4 cellular contexts compared by ENCODE assay signal in the genomic region with DNA sequence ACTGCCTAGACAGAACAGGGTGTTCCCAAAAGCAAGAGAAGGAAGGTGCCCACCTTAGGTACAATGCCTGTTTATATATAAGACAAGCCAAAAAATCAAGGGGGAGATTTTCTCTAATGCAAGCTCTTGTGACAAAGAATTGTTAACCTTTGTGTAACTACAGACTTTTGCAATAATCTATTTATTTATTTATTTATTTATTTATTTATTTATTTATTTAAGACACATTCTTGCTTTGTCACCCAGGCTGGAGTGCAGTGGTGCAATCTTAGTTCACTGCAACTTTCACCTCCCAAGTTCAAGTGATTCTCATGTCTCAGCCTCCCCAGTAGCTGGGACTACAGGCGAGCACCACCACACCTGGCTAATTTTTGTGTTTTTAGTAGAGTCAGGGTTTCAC. TPM values are rescaled to one million over a fixed set of nuclear protein-coding genes. Genes with fewer than 3 reads are reported as not detected.
DNase-seq lines count a peak whose midpoint lies in the region; ATAC-seq, FAIRE-seq and TF ChIP-seq lines count a peak whose summit lies in the region.
"Not testable (repeated sequence)": the region's sequence is repeated elsewhere in the genome, so short reads cannot be mapped to it uniquely, and the experiment has no call there.
"Had no signal": no experiment of that assay in that cellular context is flagged by ENCODE, and none has a peak within 500 bp of the region (broad histone marks: within the 10 kb centered on the region; RNA-seq: fewer than 3 reads in every experiment).

No MANE protein-coding gene starts in this region.

- H3K4me1 ChIP-seq in A549; HEK293 (ENCODE audit: control insufficient read depth, insufficient read depth, low read length): not testable (repeated sequence)
- H3K4me1 ChIP-seq in K562 (replicated peaks in 1 of 2; ENCODE audit: control insufficient read depth in 2 of 2, insufficient read depth in 2 of 2, low read length in 2 of 2) = peaks cover 0 to 16% of the 10 kb centered on the region in 2 experiments; a peak in 3 of 5 replicates

- not testable (repeated sequence) for H3K9ac ChIP-seq in K562 (ENCODE audit: insufficient read depth in 1 of 2, low read depth in 2 of 2, low read length in 2 of 2)

- BruUV-seq in K562 (replicated peaks; lab: Mats Ljungman, UMichigan) = not testable (repeated sequence)

- in situ Hi-C loops in K562 (cut with MboI) = not testable (repeated sequence)

- H3K79me2 ChIP-seq in K562 (ENCODE audit: control insufficient read depth, insufficient read depth, low read length) = not testable (repeated sequence)

- DNase-seq in A549 (ENCODE audit: low read depth in 1 of 2, low spot score in 1 of 2); K562 (ENCODE audit: extremely low read depth in 1 of 4, low spot score in 3 of 4): not testable (repeated sequence)

- FAIRE-seq in A549 (lab: Jason Lieb, UNC); K562 (lab: Jason Lieb, UNC): not testable (repeated sequence)

- not testable (repeated sequence) for H3K4me3 ChIP-seq in A549; HEK293 (ENCODE audit: low read depth, low read length); K562

- not testable (repeated sequence) for H3K27ac ChIP-seq in A549; HEK293 (ENCODE audit: extremely low read depth, low read depth, low read length); K562 (ENCODE audit: extremely low read depth, low read depth, low read length)

- CTCF ChIA-PET in A549 (lab: Yijun Ruan, JAX); K562 (lab: Yijun Ruan, JAX; ENCODE audit: low intra/inter-chr PET ratio): not testable (repeated sequence)
- CTCF ChIA-PET in HEK293 (lab: Yijun Ruan, JAX) = interaction anchor here (0.6 kb wide), 1 partner anchor 9 kb away, joined by 4 read pairs; no protein-coding TSS in a partner anchor

- TF ChIP-seq EP300 in A549 (IDR thresholded peaks at IDR 0.05); K562 (IDR thresholded peaks at IDR 0.05; ENCODE audit: low read length): not testable (repeated sequence)

- ATAC-seq in A549, K562: not testable (repeated sequence)

- 0% methylated on average over 1 of the region's 1 CpG for WGBS in A549 (ENCODE audit: missing lambda C conversion rate)
- WGBS in K562 (ENCODE audit: insufficient coverage, low coverage, missing lambda C conversion rate) = 100% methylated on average over 1 of the region's 1 CpG

- H4K20me1 ChIP-seq in K562 (replicated peaks; ENCODE audit: control insufficient read depth, insufficient read depth, low read length) = not testable (repeated sequence)

- POLR2A ChIA-PET in A549 (lab: Yijun Ruan, JAX) = interaction anchor here (0.8 kb wide), 1 partner anchor 11 kb away, joined by 5 read pairs; no protein-coding TSS in a partner anchor
- POLR2A ChIA-PET in HEK293 (lab: Yijun Ruan, JAX); K562 (lab: Yijun Ruan, JAX): not testable (repeated sequence)

- not testable (repeated sequence) for TF ChIP-seq POLR2A in A549 (IDR thresholded peaks at IDR 0.05; ENCODE audit: low read length); K562 (conservative IDR thresholded peaks at IDR 0.05)

- TF ChIP-seq CTCF in A549 (IDR thresholded peaks at IDR 0.05); HEK293 (tag by site-specific recombination; IDR thresholded peaks at IDR 0.05); K562 (IDR thresholded peaks at IDR 0.05 in 2 of 3, conservative IDR thresholded peaks at IDR 0.05 in 1 of 3; ENCODE audit: insufficient read depth in 2 of 3, low read depth in 1 of 3, low read length in 3 of 3): not testable (repeated sequence)

- H3K4me2 ChIP-seq in A549; K562 (ENCODE audit: insufficient read depth, low read length): not testable (repeated sequence)

- H3K9me3 ChIP-seq in A549 (peaks cover 37% of the 10 kb centered on the region), K562 (replicated peaks; ENCODE audit: control insufficient read depth, insufficient read depth, low read depth, low read length) (peaks cover 47% of the 10 kb centered on the region)
- not testable (repeated sequence) for H3K9me3 ChIP-seq in HEK293 (ENCODE audit: control insufficient read depth, insufficient read depth, low read depth, low read length)

- not testable (repeated sequence) for H3K27me3 ChIP-seq in K562 (ENCODE audit: control insufficient read depth in 2 of 2, insufficient read depth in 2 of 2, low read length in 2 of 2)

- H2AFZ ChIP-seq in K562 (ENCODE audit: low read depth, low read length) = not testable (repeated sequence)

- TF ChIP-seq RAD21 in A549 (conservative IDR thresholded peaks at IDR 0.05 in 1 of 2, IDR thresholded peaks at IDR 0.05 in 1 of 2); K562 (CRISPR knock-in tag; conservative IDR thresholded peaks at IDR 0.05 in 1 of 2, IDR thresholded peaks at IDR 0.05 in 1 of 2): not testable (repeated sequence)

- intact Hi-C loops in K562 (cut with micrococcal nuclease) = not testable (repeated sequence)

- H3K9me1 ChIP-seq in K562 (ENCODE audit: control insufficient read depth, insufficient read depth, low read length) = not testable (repeated sequence)

- not testable (repeated sequence) for H3K36me3 ChIP-seq in HEK293 (ENCODE audit: control insufficient read depth in 2 of 2, insufficient read depth in 1 of 2, low read length in 2 of 2); K562 (ENCODE audit: control insufficient read depth, insufficient read depth, low read length)

TF ChIP-seq in A549, 52 proteins besides CTCF, POLR2A, EP300 and RAD21:
- peak; percentile 14; the same call in 1 of the 2 replicates for TF ChIP-seq ZC3H11A (IDR thresholded peaks at IDR 0.05)

TF ChIP-seq in HEK293, 187 proteins besides CTCF, POLR2A, EP300 and RAD21 (continues in another document):
- TF ChIP-seq ZNF426 (tag by site-specific recombination; IDR thresholded peaks at IDR 0.05) (peak; percentile 46), ZNF394 (tag by site-specific recombination; IDR thresholded peaks at IDR 0.05; ENCODE audit: borderline replicate concordance) (peak; percentile 62; the same call in 1 of the 2 replicates), ZNF623 (tag by site-specific recombination; IDR thresholded peaks at IDR 0.05) (0 out of 2 replicates have a peak, but pooled peaks have one; percentile 18), ZNF555 (tag by site-specific recombination; conservative IDR thresholded peaks at IDR 0.05) (peak; percentile 37), ZNF654 (tag by site-specific recombination; IDR thresholded peaks at IDR 0.05; ENCODE audit: low read depth) (peak; percentile 14; the same call in 1 of the 2 replicates)

TF ChIP-seq in K562, 482 proteins besides CTCF, POLR2A, EP300 and RAD21:
- TF ChIP-seq ZC3H11A (IDR thresholded peaks at IDR 0.05; ENCODE audit: low read depth, low read length) = peak; percentile 41; the same call in 1 of the 2 replicates

RNA-seq across cellular contexts. Expression of a gene that starts 41.2 kb away (rescaled TPM):
- polyA plus RNA-seq in A549 (2011; rRNA removed) = 23.5 and 26.4 TPM in 2 replicates
- 15.5 and 15.8 TPM in 2 replicates for polyA plus RNA-seq in A549 (2012; cell fraction: cytosol; rRNA removed)
- polyA plus RNA-seq in A549 (2012; cell fraction: nucleus; rRNA removed) = 9.8 and 20.9 TPM in 2 replicates
- polyA plus RNA-seq in A549 (2017; fragmentation: RNase III; extraction: RNeasy Plus Mini Kit Qiagen cat#74134 plus additional on column Dnase treatment) = 12.0 to 13.0 TPM (median 12.3 TPM) in 3 replicates
- 8.5 and 10.5 TPM in 2 replicates for polyA minus RNA-seq in A549 (2011; rRNA and poly(A)+ RNA removed)
- 246 and 608 TPM in 2 replicates for total RNA-seq in K562 (2011; cell fraction: chromatin; rRNA removed; ENCODE audit: low replicate concordance)
- 106 and 143 TPM in 2 replicates for total RNA-seq in K562 (2011; cell fraction: nucleolus; rRNA removed)
- 321 and 392 TPM in 2 replicates for total RNA-seq in K562 (2011; cell fraction: nucleoplasm; rRNA removed)
- total RNA-seq in K562 (2014; rRNA removed) = 107 and 134 TPM in 2 replicates
- total RNA-seq in K562 (2014; rRNA removed; fragmentation: Illumina TruSeq; extraction: Trizol) = 196 and 231 TPM in 2 replicates
- total RNA-seq in K562 (2015; rRNA removed; fragmentation: Illumina TruSeq; extraction: Trizol) = 156 and 162 TPM in 2 replicates
- 131 and 138 TPM in 2 replicates for total RNA-seq in K562 (2021)
- 152 and 185 TPM in 2 replicates for polyA plus RNA-seq in K562 (2011; rRNA removed)
- 52.5 and 114 TPM in 2 replicates for polyA plus RNA-seq in K562 (2011; cell fraction: cytosol; rRNA removed)
- 181 and 232 TPM in 2 replicates for polyA plus RNA-seq in K562 (2011; cell fraction: nucleus; rRNA removed)
- 165 and 294 TPM in 2 replicates for polyA plus RNA-seq in K562 (2012)
- polyA plus RNA-seq in K562 (2014; fragmentation: Illumina TruSeq; extraction: Trizol) = 214 and 273 TPM in 2 replicates
- 100 to 1,000 TPM; 352 to 511 TPM for polyA plus RNA-seq in K562 (2014; fragmentation: Nextera tagmentation; extraction: Ambion mirVana)
- polyA plus RNA-seq in K562 (2014; rRNA removed) = 449 and 515 TPM in 2 replicates
- 177 and 221 TPM in 2 replicates for polyA minus RNA-seq in K562 (2011; rRNA and poly(A)+ RNA removed)
- polyA minus RNA-seq in K562 (2011; cell fraction: cytosol; rRNA and poly(A)+ RNA removed) = 16.4 and 17.5 TPM in 2 replicates
- 56.8 and 112 TPM in 2 replicates for polyA minus RNA-seq in K562 (2011; cell fraction: nucleus; rRNA and poly(A)+ RNA removed)
- total RNA-seq: A172 had no signal
